ENCODE assay signal across 8 cellular contexts in the genomic region with DNA sequence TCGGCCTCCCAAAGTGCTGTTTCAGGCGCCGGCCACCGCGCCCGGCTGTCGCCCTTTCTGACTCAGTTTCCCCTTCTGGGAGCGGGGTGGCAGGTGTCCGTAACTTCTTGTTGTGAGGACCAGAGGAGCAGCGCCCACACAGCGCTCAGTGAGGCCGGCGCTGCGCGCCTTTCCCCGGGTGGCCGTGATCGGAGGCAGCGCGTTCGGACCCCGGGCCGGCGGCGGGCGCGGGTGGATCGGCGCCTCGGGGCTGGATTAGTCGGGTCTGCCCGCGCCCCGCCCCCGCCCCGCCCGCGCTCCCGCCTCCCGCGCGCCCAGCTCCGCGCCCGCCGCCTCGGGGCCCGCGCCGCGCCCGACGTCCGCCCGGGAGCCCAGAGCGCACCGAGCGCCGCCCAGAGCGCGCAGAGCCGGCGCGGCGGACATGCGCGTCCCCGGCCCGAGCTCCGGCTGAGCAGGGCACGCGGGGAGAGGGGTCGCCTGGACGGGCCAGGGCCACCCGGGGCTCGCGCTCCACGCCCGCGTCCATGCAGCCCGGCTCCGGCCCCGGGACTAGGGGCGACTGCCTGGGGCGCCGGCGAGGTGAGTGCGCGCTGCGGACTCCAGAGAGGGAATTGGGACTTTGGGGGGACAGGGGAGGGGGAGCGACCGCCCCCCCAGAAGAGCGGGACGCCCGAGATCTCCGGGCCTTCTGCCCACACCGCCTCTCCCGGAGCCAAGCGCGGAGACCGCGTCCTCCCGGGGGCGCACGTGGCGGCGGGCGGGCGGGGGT. TPM values are rescaled to one million over a fixed set of nuclear protein-coding genes. Genes with fewer than 3 reads are reported as not detected.
DNase-seq lines count a peak whose midpoint lies in the region; ATAC-seq and TF ChIP-seq lines count a peak whose summit lies in the region.

No MANE protein-coding gene starts in this region.

- H3K4me3 ChIP-seq in OCI-LY1 (ENCODE audit: low read depth, low read length, poor library complexity, severe bottlenecking) (peak overlapping the region; percentile 62), right atrium auricular region (peak overlapping the region; percentile 47 to 68)

- peaks cover 2% of the 10 kb centered on the region for H3K27me3 Mint-ChIP-seq in activated naive CD8-positive, alpha-beta T cell treated with anti-CD3 and anti-CD28 coated beads, Interleukin-2, amount 10 ng/mL, durations not matched to agents 7 days and 5 days

- H3K27ac ChIP-seq in OCI-LY1 (ENCODE audit: low read depth, low read length, poor library complexity, severe bottlenecking) (no peak overlapping the region), right atrium auricular region (no peak overlapping the region)

- peaks cover 13% of the 10 kb centered on the region for H3K4me1 ChIP-seq in OCI-LY1 (ENCODE audit: insufficient read depth, low read length, severe bottlenecking)
- H3K4me1 ChIP-seq in right atrium auricular region: peaks cover 0 to 21% of the 10 kb centered on the region in 2 donors

- peaks cover 10% of the 10 kb centered on the region for H3K4me1 Mint-ChIP-seq in activated naive CD8-positive, alpha-beta T cell treated with anti-CD3 and anti-CD28 coated beads, Interleukin-2, amount 10 ng/mL, durations not matched to agents 7 days and 5 days

- TF ChIP-seq CTCF in OCI-LY1 (IDR thresholded peaks at IDR 0.05; ENCODE audit: low read length) (no peak), right atrium auricular region (IDR thresholded peaks at IDR 0.05) (no peak)

- H3K4me2 ChIP-seq in OCI-LY1 (ENCODE audit: low read length): peak overlapping the region; percentile 74

- H3K9me3 Mint-ChIP-seq in activated naive CD8-positive, alpha-beta T cell treated with anti-CD3 and anti-CD28 coated beads, Interleukin-2, amount 10 ng/mL, durations not matched to agents 7 days and 5 days: no peaks in the 10 kb centered on the region

- no peak overlapping the region for H2AFZ ChIP-seq in OCI-LY1 (ENCODE audit: low read length)

- peak overlapping the region; percentile 79 for H3K4me3 Mint-ChIP-seq in activated naive CD8-positive, alpha-beta T cell treated with anti-CD3 and anti-CD28 coated beads, Interleukin-2, amount 10 ng/mL, durations not matched to agents 7 days and 5 days

- peak; percentile 56 for ATAC-seq in activated naive CD8-positive, alpha-beta T cell treated with anti-CD3 and anti-CD28 coated beads, Interleukin-2, amount 10 ng/mL, durations not matched to agents 7 days and 5 days (ENCODE audit: low read depth)
- no peak for ATAC-seq in HG02678 (IDR thresholded peaks at IDR 0.05; ENCODE audit: unreplicated experiment)

- peak overlapping the region; percentile 48 for H3K27ac Mint-ChIP-seq in activated naive CD8-positive, alpha-beta T cell treated with anti-CD3 and anti-CD28 coated beads, Interleukin-2, amount 10 ng/mL, durations not matched to agents 7 days and 5 days

- peak overlapping the region; percentile 42; the same call in 1 of the 2 replicates for H3K9ac ChIP-seq in OCI-LY1 (ENCODE audit: low read length)

- no peaks in the 10 kb centered on the region for H4K20me1 ChIP-seq in OCI-LY1 (ENCODE audit: insufficient read depth, low read length)

- H3K9me3 ChIP-seq in OCI-LY1 (ENCODE audit: low read length) (no peaks in the 10 kb centered on the region), right atrium auricular region (no peaks in the 10 kb centered on the region)

- no peaks in the 10 kb centered on the region for H3F3A ChIP-seq in OCI-LY1 (ENCODE audit: insufficient read depth, low read length)

- no peaks in the 10 kb centered on the region for H3K9me2 ChIP-seq in OCI-LY1 (ENCODE audit: low read depth, low read length)

- H3K36me3 ChIP-seq in OCI-LY1 (ENCODE audit: insufficient read depth, low read length): no peaks in the 10 kb centered on the region
- no peaks in the 10 kb centered on the region for H3K36me3 ChIP-seq in right atrium auricular region

- H3K27me3 ChIP-seq in OCI-LY1 (ENCODE audit: insufficient read depth, low read length) (no peaks in the 10 kb centered on the region; the same call in 1 of the 2 replicates), right atrium auricular region (no peaks in the 10 kb centered on the region)

- no peaks in the 10 kb centered on the region for H3K79me2 ChIP-seq in OCI-LY1 (ENCODE audit: insufficient read depth, low read length)

- DNase-seq in DMS53 (lab: John Stamatoyannopoulos, UW) (peak; percentile 90), HPDE6-E6E7 (ENCODE audit: extremely low spot score) (peak; percentile 70), right atrium auricular region (ENCODE audit: low spot score) (no peak), putamen (ENCODE audit: low spot score) (peak; percentile 23), foreskin melanocyte (no peak)
- DNase-seq in activated naive CD8-positive, alpha-beta T cell treated with anti-CD3 and anti-CD28 coated beads, Interleukin-2, amount 10 ng/mL, durations not matched to agents 7 days and 5 days: peak; percentile 75

- no peaks in the 10 kb centered on the region for H3K36me3 Mint-ChIP-seq in activated naive CD8-positive, alpha-beta T cell treated with anti-CD3 and anti-CD28 coated beads, Interleukin-2, amount 10 ng/mL, durations not matched to agents 7 days and 5 days

- POLR2A ChIA-PET in activated naive CD8-positive, alpha-beta T cell treated with anti-CD3 and anti-CD28 coated beads, Interleukin-2, amount 10 ng/mL, durations not matched to agents 7 days and 5 days (lab: Charles Lee): interaction anchor here (1.2 kb wide), 1 partner anchor 8 kb away, joined by 3 read pairs; no protein-coding TSS in a partner anchor

RNA-seq across cellular contexts. Expression of a gene that starts 50.5 kb away (rescaled TPM):
- total RNA-seq in activated naive CD8-positive, alpha-beta T cell treated with anti-CD3 and anti-CD28 coated beads, Interleukin-2, amount 10 ng/mL, durations not matched to agents 7 days and 5 days: not detected
- total RNA-seq in right atrium auricular region: not detected

RNA-seq across cellular contexts. Expression of a gene that starts 58.7 kb away (rescaled TPM):
- total RNA-seq in activated naive CD8-positive, alpha-beta T cell treated with anti-CD3 and anti-CD28 coated beads, Interleukin-2, amount 10 ng/mL, durations not matched to agents 7 days and 5 days: not detected
- total RNA-seq in right atrium auricular region: not detected

Comparison
In these comparisons a context has a peak if more than half of its experiments do, and no peak if none do; other contexts are left out.
1. DNase-seq: peak in DMS53 (single experiment), HPDE6-E6E7 (single experiment), activated naive CD8-positive, alpha-beta T cell treated with anti-CD3 and anti-CD28 coated beads, Interleukin-2, amount 10 ng/mL, durations not matched to agents 7 days and 5 days (single experiment) and putamen (single experiment); none in right atrium auricular region (single experiment) and foreskin melanocyte (single experiment).